Comparison of ENCODE assay signal across 14 cellular contexts in the genomic region with DNA sequence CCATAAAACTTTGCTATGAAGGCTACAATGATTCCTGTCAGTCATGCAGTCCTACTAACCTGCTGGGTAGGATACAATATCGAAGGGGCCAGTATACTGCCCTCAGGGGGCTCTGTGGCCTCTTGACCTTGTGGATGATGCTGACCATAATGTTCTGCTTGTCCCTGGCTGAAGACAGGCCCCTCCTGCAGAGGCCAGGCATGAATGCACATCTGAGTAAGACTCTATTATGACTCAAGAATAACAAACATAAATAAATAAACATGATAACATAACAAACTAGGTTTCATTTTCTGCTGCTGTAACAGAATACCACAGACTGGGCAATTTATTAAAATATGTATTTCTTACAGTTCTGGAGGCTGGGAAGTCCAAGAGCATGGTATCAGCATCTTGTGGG. TPM values are rescaled to one million over a fixed set of nuclear protein-coding genes. Genes with fewer than 3 reads are reported as not detected.
DNase-seq lines count a peak whose midpoint lies in the region; ATAC-seq and TF ChIP-seq lines count a peak whose summit lies in the region.
"Had no signal": no experiment of that assay in that cellular context is flagged by ENCODE, and none has a peak within 500 bp of the region (broad histone marks: within the 10 kb centered on the region; RNA-seq: fewer than 3 reads in every experiment).

No MANE protein-coding gene starts in this region.

- intact Hi-C loops in dendritic cell treated with granulocyte-macrophage colony-stimulating factor and Interleukin-4, amounts not matched to agents 40 ng/mL and 50 ng/mL, for 4 days (cut with micrococcal nuclease): no loop called here
- intact Hi-C loops in esophagus muscularis mucosa (cut with DNase I): no loop called here

- DNase-seq in DMS53 (lab: John Stamatoyannopoulos, UW): peak; percentile 50
- no peak for DNase-seq in DMS53 treated with DMSO at 0.1 percent for 48 hours (lab: John Stamatoyannopoulos, UW; ENCODE audit: unreplicated experiment)
- no peak for DNase-seq in esophagus muscularis mucosa (ENCODE audit: extremely low spot score)
- no peak for DNase-seq in WTC11 (ENCODE audit: low spot score)
- no peak for DNase-seq in GM13977 (ENCODE audit: low spot score)
- DNase-seq: CD8-positive, alpha-beta memory T cell; DMS79; IMR-90; KBM-7 had no signal

- WGBS in esophagus muscularis mucosa: 93% methylated on average over 1 of the region's 1 CpG

- peaks cover 23% of the 10 kb centered on the region for H3K9me3 Mint-ChIP-seq in dendritic cell treated with granulocyte-macrophage colony-stimulating factor and Interleukin-4, amounts not matched to agents 40 ng/mL and 50 ng/mL, for 4 days
- H3K9me3 Mint-ChIP-seq in WTC11: peaks cover 25% of the 10 kb centered on the region

- no peaks in the 10 kb centered on the region for H3K36me3 ChIP-seq in neutrophil
- no peaks in the 10 kb centered on the region for H3K36me3 ChIP-seq in esophagus muscularis mucosa
- H3K36me3 ChIP-seq: HAP-1 had no signal

- no peak for TF ChIP-seq POLR2A in esophagus muscularis mucosa (IDR thresholded peaks at IDR 0.05; ENCODE audit: low read depth)

- peak overlapping the region; percentile 95 for H3K27ac Mint-ChIP-seq in dendritic cell treated with granulocyte-macrophage colony-stimulating factor and Interleukin-4, amounts not matched to agents 40 ng/mL and 50 ng/mL, for 4 days
- H3K27ac Mint-ChIP-seq in WTC11: no peak overlapping the region
- H3K27ac Mint-ChIP-seq: CD8-positive, alpha-beta memory T cell had no signal

- ATAC-seq in WTC11: no peak

- no peak for TF ChIP-seq EP300 in esophagus muscularis mucosa (IDR thresholded peaks at IDR 0.05)

- H3K4me1 Mint-ChIP-seq in dendritic cell treated with granulocyte-macrophage colony-stimulating factor and Interleukin-4, amounts not matched to agents 40 ng/mL and 50 ng/mL, for 4 days (ENCODE audit: low read depth): peaks cover 21% of the 10 kb centered on the region
- peaks cover 27% of the 10 kb centered on the region for H3K4me1 Mint-ChIP-seq in WTC11

- H3K4me1 ChIP-seq in neutrophil (ENCODE audit: control insufficient read depth in 1 of 2, insufficient read depth in 1 of 2, low read depth in 1 of 2, low read length in 1 of 2) (peaks cover 96 to 98% of the 10 kb centered on the region in 2 experiments), esophagus muscularis mucosa (no peaks in the 10 kb centered on the region)
- H3K4me1 ChIP-seq: HAP-1 had no signal

- no peaks in the 10 kb centered on the region for H3K27me3 Mint-ChIP-seq in dendritic cell treated with granulocyte-macrophage colony-stimulating factor and Interleukin-4, amounts not matched to agents 40 ng/mL and 50 ng/mL, for 4 days
- H3K27me3 Mint-ChIP-seq in WTC11 (ENCODE audit: low read depth): no peaks in the 10 kb centered on the region; the same call in 1 of the 2 replicates

- H3K9me3 ChIP-seq in neutrophil: no peaks in the 10 kb centered on the region
- peaks cover 0 to 7% (median 0%) of the 10 kb centered on the region in 4 donors for H3K9me3 ChIP-seq in esophagus muscularis mucosa

- H3K27me3 ChIP-seq in neutrophil (no peaks in the 10 kb centered on the region), esophagus muscularis mucosa (peaks cover 0 to 7% (median 0%) of the 10 kb centered on the region in 4 donors)

- H3K4me3 Mint-ChIP-seq in dendritic cell treated with granulocyte-macrophage colony-stimulating factor and Interleukin-4, amounts not matched to agents 40 ng/mL and 50 ng/mL, for 4 days: no peak overlapping the region
- no peak overlapping the region for H3K4me3 Mint-ChIP-seq in WTC11
- H3K4me3 Mint-ChIP-seq: CD8-positive, alpha-beta memory T cell had no signal

- peaks cover 12% of the 10 kb centered on the region for H3K36me3 Mint-ChIP-seq in dendritic cell treated with granulocyte-macrophage colony-stimulating factor and Interleukin-4, amounts not matched to agents 40 ng/mL and 50 ng/mL, for 4 days (ENCODE audit: low read depth)
- H3K36me3 Mint-ChIP-seq in WTC11: peaks cover 11% of the 10 kb centered on the region

- POLR2A ChIA-PET in WTC11 (lab: Charles Lee): no interaction called here

- CTCF ChIA-PET in WTC11 (lab: Charles Lee): no interaction called here

- no peak for TF ChIP-seq CTCF in neutrophil (IDR thresholded peaks at IDR 0.05)
- TF ChIP-seq CTCF in esophagus muscularis mucosa (IDR thresholded peaks at IDR 0.05): no peak
- no peak for TF ChIP-seq CTCF in WTC11 (IDR thresholded peaks at IDR 0.05)
- TF ChIP-seq CTCF in GM13977 (IDR thresholded peaks at IDR 0.05; ENCODE audit: extremely low read depth, insufficient read depth, missing control alignments): no peak

- H3K4me3 ChIP-seq in neutrophil (ENCODE audit: low read depth in 1 of 2, low read length in 1 of 2) (peak overlapping the region in 1 of 2 experiments; percentile 56), esophagus muscularis mucosa (no peak overlapping the region)
- H3K4me3 ChIP-seq: HAP-1 had no signal

- H3K27ac ChIP-seq in neutrophil: peak overlapping the region; percentile 97
- no peak overlapping the region for H3K27ac ChIP-seq in esophagus muscularis mucosa (replicated peaks in 1 of 4)
- H3K27ac ChIP-seq: 22Rv1 had no signal

- in situ Hi-C loops in GM13977 (cut with MboI; ENCODE audit: low pct_unique_long_range_greater_than_20kb, low sequenced_read_pairs, unreplicated experiment): no loop called here

TF ChIP-seq in WTC11, 78 proteins besides CTCF, POLR2A, EP300 and RAD21 (continues in another document):
- no peak for TF ChIP-seq SOX15 (CRISPR knock-in tag; IDR thresholded peaks at IDR 0.05)
- TF ChIP-seq, protein P1, sequence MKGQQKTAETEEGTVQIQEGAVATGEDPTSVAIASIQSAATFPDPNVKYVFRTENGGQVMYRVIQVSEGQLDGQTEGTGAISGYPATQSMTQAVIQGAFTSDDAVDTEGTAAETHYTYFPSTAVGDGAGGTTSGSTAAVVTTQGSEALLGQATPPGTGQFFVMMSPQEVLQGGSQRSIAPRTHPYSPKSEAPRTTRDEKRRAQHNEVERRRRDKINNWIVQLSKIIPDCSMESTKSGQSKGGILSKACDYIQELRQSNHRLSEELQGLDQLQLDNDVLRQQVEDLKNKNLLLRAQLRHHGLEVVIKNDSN (CRISPR knock-in tag; IDR thresholded peaks at IDR 0.05): no peak
- no peak for TF ChIP-seq CBFB (CRISPR knock-in tag; IDR thresholded peaks at IDR 0.05; ENCODE audit: low read depth)
- TF ChIP-seq GTF2I (CRISPR knock-in tag; conservative IDR thresholded peaks at IDR 0.05): no peak
- TF ChIP-seq, protein P2, sequence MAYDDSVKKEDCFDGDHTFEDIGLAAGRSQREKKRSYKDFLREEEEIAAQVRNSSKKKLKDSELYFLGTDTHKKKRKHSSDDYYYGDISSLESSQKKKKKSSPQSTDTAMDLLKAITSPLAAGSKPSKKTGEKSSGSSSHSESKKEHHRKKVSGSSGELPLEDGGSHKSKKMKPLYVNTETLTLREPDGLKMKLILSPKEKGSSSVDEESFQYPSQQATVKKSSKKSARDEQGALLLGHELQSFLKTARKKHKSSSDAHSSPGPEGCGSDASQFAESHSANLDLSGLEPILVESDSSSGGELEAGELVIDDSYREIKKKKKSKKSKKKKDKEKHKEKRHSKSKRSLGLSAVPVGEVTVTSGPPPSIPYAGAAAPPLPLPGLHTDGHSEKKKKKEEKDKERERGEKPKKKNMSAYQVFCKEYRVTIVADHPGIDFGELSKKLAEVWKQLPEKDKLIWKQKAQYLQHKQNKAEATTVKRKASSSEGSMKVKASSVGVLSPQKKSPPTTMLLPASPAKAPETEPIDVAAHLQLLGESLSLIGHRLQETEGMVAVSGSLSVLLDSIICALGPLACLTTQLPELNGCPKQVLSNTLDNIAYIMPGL (CRISPR knock-in tag; IDR thresholded peaks at IDR 0.05): no peak
- no peak for TF ChIP-seq ATF1 (CRISPR knock-in tag; IDR thresholded peaks at IDR 0.05)
- TF ChIP-seq GRHL2 (CRISPR knock-in tag; IDR thresholded peaks at IDR 0.05; ENCODE audit: insufficient replicate concordance, severe bottlenecking): no peak
- TF ChIP-seq, protein P3, sequence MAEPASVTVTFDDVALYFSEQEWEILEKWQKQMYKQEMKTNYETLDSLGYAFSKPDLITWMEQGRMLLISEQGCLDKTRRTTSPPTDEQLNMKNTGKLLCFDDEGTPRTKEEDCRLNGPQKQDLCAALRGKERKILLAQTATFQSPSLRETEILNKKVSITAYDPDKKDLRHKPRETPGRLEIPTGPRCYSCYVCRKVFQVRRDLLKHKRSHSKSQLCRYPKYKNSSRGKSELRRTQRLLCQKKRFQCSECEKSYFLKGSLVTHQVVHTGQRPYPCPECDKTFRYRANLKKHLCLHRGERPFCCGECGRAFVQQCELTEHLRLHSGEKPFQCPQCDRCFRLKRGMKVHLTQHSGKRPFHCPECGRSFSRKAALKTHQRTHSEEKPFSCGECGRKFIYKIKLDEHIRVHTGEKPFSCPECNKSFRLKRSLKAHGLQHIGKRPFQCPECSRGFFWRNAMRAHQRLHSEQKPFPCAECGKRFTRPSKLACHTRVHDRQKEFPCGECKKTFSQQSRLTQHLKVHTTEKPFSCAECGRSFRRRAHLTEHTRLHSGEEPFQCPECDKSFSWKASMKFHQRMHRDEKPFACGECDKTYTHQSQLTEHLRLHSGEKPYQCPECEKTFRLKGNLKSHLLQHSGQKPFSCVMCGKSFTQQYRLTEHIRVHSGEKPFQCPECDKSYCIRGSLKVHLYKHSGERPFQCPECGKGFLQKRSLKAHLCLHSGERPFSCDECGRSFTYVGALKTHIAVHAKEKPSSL (CRISPR knock-in tag; conservative IDR thresholded peaks at IDR 0.05): no peak
- TF ChIP-seq NR1H2 (CRISPR knock-in tag; IDR thresholded peaks at IDR 0.05): no peak
- TF ChIP-seq FOXK1 (CRISPR knock-in tag; IDR thresholded peaks at IDR 0.05): no peak
- no peak for TF ChIP-seq CREM (CRISPR knock-in tag; IDR thresholded peaks at IDR 0.05)
- TF ChIP-seq NR2C2 (CRISPR knock-in tag; IDR thresholded peaks at IDR 0.05): no peak
- TF ChIP-seq ZNF423 (CRISPR knock-in tag; IDR thresholded peaks at IDR 0.05): no peak

RNA-seq across cellular contexts. Expression of a gene that starts 44.0 kb away (rescaled TPM):
- total RNA-seq in esophagus muscularis mucosa (1 to 10 TPM in 1 of 4 donors, not detected in 3; 1.3 TPM), WTC11 (2021) (2,735 to 3,160 TPM (median 3,135 TPM) in 3 replicates)
- total RNA-seq: A673; CD8-positive, alpha-beta memory T cell; IMR-90 had no signal

RNA-seq across cellular contexts. Expression of a gene that starts 56.1 kb away (rescaled TPM):
- total RNA-seq in esophagus muscularis mucosa: 1 to 10 TPM; 2.3 to 6.7 (median 5.8) TPM
- total RNA-seq in WTC11 (2021): 10.2 to 12.7 TPM (median 10.7 TPM) in 3 replicates

RNA-seq across cellular contexts. Expression of a gene that starts 56.9 kb away (rescaled TPM):
- total RNA-seq in esophagus muscularis mucosa (10 to 100 TPM in 2 of 4 donors, 1 to 10 TPM in 2; 5.8 to 11.6 (median 9.4) TPM), WTC11 (2021) (58.7 to 62.6 TPM (median 61.4 TPM) in 3 replicates)

RNA-seq across cellular contexts. Expression of a gene that starts 57.4 kb away (rescaled TPM):
- total RNA-seq in esophagus muscularis mucosa: 100 to 1,000 TPM; 251 to 549 (median 296) TPM
- total RNA-seq in WTC11 (2021): 82.9 to 107 TPM (median 106 TPM) in 3 replicates

Comparison
In these comparisons a context has a peak if more than half of its experiments do, and no peak if none do; other contexts are left out.
1. RNA of a gene that starts 44.0 kb away (total RNA-seq): 2,735 to 3,160 TPM in WTC11; 1.3 TPM in esophagus muscularis mucosa; every median in the first group is over 1,000 times any median in the second.